Comparison of ENCODE assay signal across 1 cellular context in genomic region chr7:124257638-124258308, GRCh38.
TF ChIP-seq lines count a peak whose summit lies in the region.

No MANE protein-coding gene starts in this region.

TF ChIP-seq in GM12878, 131 proteins besides CTCF, POLR2A, EP300 and RAD21 (continued from another document):
- TF ChIP-seq, protein P1, sequence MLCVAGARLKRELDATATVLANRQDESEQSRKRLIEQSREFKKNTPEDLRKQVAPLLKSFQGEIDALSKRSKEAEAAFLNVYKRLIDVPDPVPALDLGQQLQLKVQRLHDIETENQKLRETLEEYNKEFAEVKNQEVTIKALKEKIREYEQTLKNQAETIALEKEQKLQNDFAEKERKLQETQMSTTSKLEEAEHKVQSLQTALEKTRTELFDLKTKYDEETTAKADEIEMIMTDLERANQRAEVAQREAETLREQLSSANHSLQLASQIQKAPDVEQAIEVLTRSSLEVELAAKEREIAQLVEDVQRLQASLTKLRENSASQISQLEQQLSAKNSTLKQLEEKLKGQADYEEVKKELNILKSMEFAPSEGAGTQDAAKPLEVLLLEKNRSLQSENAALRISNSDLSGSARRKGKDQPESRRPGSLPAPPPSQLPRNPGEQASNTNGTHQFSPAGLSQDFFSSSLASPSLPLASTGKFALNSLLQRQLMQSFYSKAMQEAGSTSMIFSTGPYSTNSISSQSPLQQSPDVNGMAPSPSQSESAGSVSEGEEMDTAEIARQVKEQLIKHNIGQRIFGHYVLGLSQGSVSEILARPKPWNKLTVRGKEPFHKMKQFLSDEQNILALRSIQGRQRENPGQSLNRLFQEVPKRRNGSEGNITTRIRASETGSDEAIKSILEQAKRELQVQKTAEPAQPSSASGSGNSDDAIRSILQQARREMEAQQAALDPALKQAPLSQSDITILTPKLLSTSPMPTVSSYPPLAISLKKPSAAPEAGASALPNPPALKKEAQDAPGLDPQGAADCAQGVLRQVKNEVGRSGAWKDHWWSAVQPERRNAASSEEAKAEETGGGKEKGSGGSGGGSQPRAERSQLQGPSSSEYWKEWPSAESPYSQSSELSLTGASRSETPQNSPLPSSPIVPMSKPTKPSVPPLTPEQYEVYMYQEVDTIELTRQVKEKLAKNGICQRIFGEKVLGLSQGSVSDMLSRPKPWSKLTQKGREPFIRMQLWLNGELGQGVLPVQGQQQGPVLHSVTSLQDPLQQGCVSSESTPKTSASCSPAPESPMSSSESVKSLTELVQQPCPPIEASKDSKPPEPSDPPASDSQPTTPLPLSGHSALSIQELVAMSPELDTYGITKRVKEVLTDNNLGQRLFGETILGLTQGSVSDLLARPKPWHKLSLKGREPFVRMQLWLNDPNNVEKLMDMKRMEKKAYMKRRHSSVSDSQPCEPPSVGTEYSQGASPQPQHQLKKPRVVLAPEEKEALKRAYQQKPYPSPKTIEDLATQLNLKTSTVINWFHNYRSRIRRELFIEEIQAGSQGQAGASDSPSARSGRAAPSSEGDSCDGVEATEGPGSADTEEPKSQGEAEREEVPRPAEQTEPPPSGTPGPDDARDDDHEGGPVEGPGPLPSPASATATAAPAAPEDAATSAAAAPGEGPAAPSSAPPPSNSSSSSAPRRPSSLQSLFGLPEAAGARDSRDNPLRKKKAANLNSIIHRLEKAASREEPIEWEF (IDR thresholded peaks at IDR 0.05; ENCODE audit: insufficient replicate concordance, low read depth, low read length): no peak
- no peak for TF ChIP-seq SMAD5 (IDR thresholded peaks at IDR 0.05; ENCODE audit: low read depth)
- 0 out of 2 replicates have a peak, but pooled peaks have one; percentile 9 for TF ChIP-seq CBX5 (IDR thresholded peaks at IDR 0.05; ENCODE audit: low read depth)
- TF ChIP-seq CREM (IDR thresholded peaks at IDR 0.05; ENCODE audit: low read depth): peak; percentile 6; the same call in 1 of the 2 replicates
- peak; percentile 82 for TF ChIP-seq NFIC (IDR thresholded peaks at IDR 0.05; ENCODE audit: low read depth, low read length)
- TF ChIP-seq, protein P2, sequence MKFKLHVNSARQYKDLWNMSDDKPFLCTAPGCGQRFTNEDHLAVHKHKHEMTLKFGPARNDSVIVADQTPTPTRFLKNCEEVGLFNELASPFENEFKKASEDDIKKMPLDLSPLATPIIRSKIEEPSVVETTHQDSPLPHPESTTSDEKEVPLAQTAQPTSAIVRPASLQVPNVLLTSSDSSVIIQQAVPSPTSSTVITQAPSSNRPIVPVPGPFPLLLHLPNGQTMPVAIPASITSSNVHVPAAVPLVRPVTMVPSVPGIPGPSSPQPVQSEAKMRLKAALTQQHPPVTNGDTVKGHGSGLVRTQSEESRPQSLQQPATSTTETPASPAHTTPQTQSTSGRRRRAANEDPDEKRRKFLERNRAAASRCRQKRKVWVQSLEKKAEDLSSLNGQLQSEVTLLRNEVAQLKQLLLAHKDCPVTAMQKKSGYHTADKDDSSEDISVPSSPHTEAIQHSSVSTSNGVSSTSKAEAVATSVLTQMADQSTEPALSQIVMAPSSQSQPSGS (IDR thresholded peaks at IDR 0.05; ENCODE audit: low read length): peak; percentile 26; the same call in 1 of the 2 replicates
- TF ChIP-seq MEF2B (IDR thresholded peaks at IDR 0.05; ENCODE audit: partially characterized antibody, poor library complexity, severe bottlenecking): peak; percentile 42
- TF ChIP-seq EED (IDR thresholded peaks at IDR 0.05; ENCODE audit: low read depth): 0 out of 2 replicates have a peak, but pooled peaks have one; percentile 41
- TF ChIP-seq, protein P3, sequence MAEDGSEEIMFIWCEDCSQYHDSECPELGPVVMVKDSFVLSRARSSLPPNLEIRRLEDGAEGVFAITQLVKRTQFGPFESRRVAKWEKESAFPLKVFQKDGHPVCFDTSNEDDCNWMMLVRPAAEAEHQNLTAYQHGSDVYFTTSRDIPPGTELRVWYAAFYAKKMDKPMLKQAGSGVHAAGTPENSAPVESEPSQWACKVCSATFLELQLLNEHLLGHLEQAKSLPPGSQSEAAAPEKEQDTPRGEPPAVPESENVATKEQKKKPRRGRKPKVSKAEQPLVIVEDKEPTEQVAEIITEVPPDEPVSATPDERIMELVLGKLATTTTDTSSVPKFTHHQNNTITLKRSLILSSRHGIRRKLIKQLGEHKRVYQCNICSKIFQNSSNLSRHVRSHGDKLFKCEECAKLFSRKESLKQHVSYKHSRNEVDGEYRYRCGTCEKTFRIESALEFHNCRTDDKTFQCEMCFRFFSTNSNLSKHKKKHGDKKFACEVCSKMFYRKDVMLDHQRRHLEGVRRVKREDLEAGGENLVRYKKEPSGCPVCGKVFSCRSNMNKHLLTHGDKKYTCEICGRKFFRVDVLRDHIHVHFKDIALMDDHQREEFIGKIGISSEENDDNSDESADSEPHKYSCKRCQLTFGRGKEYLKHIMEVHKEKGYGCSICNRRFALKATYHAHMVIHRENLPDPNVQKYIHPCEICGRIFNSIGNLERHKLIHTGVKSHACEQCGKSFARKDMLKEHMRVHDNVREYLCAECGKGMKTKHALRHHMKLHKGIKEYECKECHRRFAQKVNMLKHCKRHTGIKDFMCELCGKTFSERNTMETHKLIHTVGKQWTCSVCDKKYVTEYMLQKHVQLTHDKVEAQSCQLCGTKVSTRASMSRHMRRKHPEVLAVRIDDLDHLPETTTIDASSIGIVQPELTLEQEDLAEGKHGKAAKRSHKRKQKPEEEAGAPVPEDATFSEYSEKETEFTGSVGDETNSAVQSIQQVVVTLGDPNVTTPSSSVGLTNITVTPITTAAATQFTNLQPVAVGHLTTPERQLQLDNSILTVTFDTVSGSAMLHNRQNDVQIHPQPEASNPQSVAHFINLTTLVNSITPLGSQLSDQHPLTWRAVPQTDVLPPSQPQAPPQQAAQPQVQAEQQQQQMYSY (CRISPR knock-in tag; IDR thresholded peaks at IDR 0.05): no peak
- TF ChIP-seq SMARCA5 (IDR thresholded peaks at IDR 0.05): no peak
